23 cellular contexts compared by ENCODE assay signal in genomic region chr17:73419051-73419450, GRCh38.
A peak's percentile ranks its signal among the peaks of the same experiment; 100 is the strongest.
DNase-seq lines count a peak whose midpoint lies in the region; ATAC-seq, FAIRE-seq and TF ChIP-seq lines count a peak whose summit lies in the region.
"Had no signal": no experiment of that assay in that cellular context is flagged by ENCODE, and none has a peak within 500 bp of the region (broad histone marks: within the 10 kb centered on the region; RNA-seq: fewer than 3 reads in every experiment).

No MANE protein-coding gene starts in this region.

- H3K23me2 ChIP-seq in H1 (ENCODE audit: low read depth, low read length): no peaks in the 10 kb centered on the region

- H3K4me1 ChIP-seq in H1 (replicated peaks in 1 of 4; ENCODE audit: control insufficient read depth in 3 of 4, insufficient read depth in 4 of 4, low read length in 3 of 4) (no peaks in the 10 kb centered on the region), osteoblast (ENCODE audit: insufficient read depth, low read length) (no peaks in the 10 kb centered on the region), neuronal stem cell (ENCODE audit: control insufficient read depth in 2 of 2, insufficient read depth in 1 of 2, low read depth in 1 of 2, low read length in 2 of 2) (no peaks in the 10 kb centered on the region)
- H3K4me1 ChIP-seq: BLaER1 had no signal

- WGBS in H1 (ENCODE audit: extremely low coverage in 1 of 2, insufficient coverage in 1 of 2, insufficient read length in 1 of 2, insufficient replicate concordance in 2 of 2, low coverage in 1 of 2, low lambda C conversion rate in 2 of 2, missing lambda C conversion rate in 1 of 2), 2 experiments: 87% methylated on average over 10 of the region's 10 CpGs; no CpG with 5 or more reads in 1 of the 2 experiments
- no CpG with 5 or more reads among the region's 10 CpGs for WGBS in neuronal stem cell (ENCODE audit: extremely low coverage in 2 of 2, insufficient read length in 2 of 2, insufficient replicate concordance in 1 of 2), 2 donors

- H4K8ac ChIP-seq in H1 (ENCODE audit: extremely low read depth, insufficient read depth, low read length) (no peak overlapping the region), neuronal stem cell (ENCODE audit: low read depth, low read length) (no peak overlapping the region)

- no peak overlapping the region for H3K18ac ChIP-seq in H1 (ENCODE audit: extremely low read depth, low read length)
- no peak overlapping the region for H3K18ac ChIP-seq in neuronal stem cell (ENCODE audit: low read length)

- H3K4ac ChIP-seq in H1 (replicated peaks; ENCODE audit: insufficient read length, low read depth, low read length) (no peak overlapping the region), neuronal stem cell (ENCODE audit: low read length) (no peak overlapping the region)

- DNase-seq in activated T-cell treated with anti-CD3 and anti-CD28 coated beads, Interleukin-2, amount 50 U/mL, for 72 hours: no peak
- no peak for DNase-seq in activated T-cell treated with anti-CD3 and anti-CD28 coated beads, Interleukin-2, amount 50 U/mL, for 1 hour
- DNase-seq in H1 (ENCODE audit: low read depth in 1 of 2, low spot score in 2 of 2) (no peak), osteoblast (ENCODE audit: insufficient read length, low spot score, missing footprints) (peak; percentile 14), urothelium cell line (ENCODE audit: low spot score) (no peak), COLO829 (ENCODE audit: low spot score) (no peak), superior temporal gyrus (ENCODE audit: extremely low spot score) (no peak), neuronal stem cell (ENCODE audit: low spot score) (no peak)
- DNase-seq: CD4-positive, CD25-positive, alpha-beta regulatory T cell; CD8-positive, alpha-beta T cell; DMS53; DMS79 treated with DMSO at 0.1 percent for 48 hours; GF-D8; GOT3; H7; HCEC 1CT had no signal

- H3K9ac ChIP-seq in H1 (replicated peaks in 1 of 4; ENCODE audit: extremely low read depth in 1 of 4, low read depth in 3 of 4, low read length in 3 of 4) (no peak overlapping the region), neuronal stem cell (ENCODE audit: low read depth, low read length, poor library complexity) (no peak overlapping the region)
- H3K9ac ChIP-seq: BLaER1 had no signal

- peak overlapping the region; percentile 7 for H3K27ac Mint-ChIP-seq in activated T-cell treated with anti-CD3 and anti-CD28 coated beads, Interleukin-2, amount 50 U/mL, for 72 hours
- H3K27ac Mint-ChIP-seq: B cell; CD8-positive, alpha-beta T cell had no signal

- no peaks in the 10 kb centered on the region for H3K4me1 Mint-ChIP-seq in activated T-cell treated with anti-CD3 and anti-CD28 coated beads, Interleukin-2, amount 50 U/mL, for 72 hours (ENCODE audit: low read depth)
- H3K4me1 Mint-ChIP-seq: B cell; CD4-positive, CD25-positive, alpha-beta regulatory T cell had no signal

- H4K5ac ChIP-seq in H1 (ENCODE audit: insufficient read length, low read depth, low read length): no peak overlapping the region

- TF ChIP-seq RAD21 in H1 (IDR thresholded peaks at IDR 0.05 in 1 of 2, conservative IDR thresholded peaks at IDR 0.05 in 1 of 2; ENCODE audit: low read depth in 2 of 2, low read length in 2 of 2): no peak

- no peaks in the 10 kb centered on the region for H3K79me2 ChIP-seq in H1 (ENCODE audit: control insufficient read depth in 1 of 2, insufficient read depth in 2 of 2, low read length in 2 of 2)
- no peaks in the 10 kb centered on the region for H3K79me2 ChIP-seq in osteoblast (ENCODE audit: insufficient read depth, low read length)

- POLR2A ChIA-PET in H1 (lab: Charles Lee; ENCODE audit: partially characterized antibody): no interaction called here

- H3K27me3 Mint-ChIP-seq in activated T-cell treated with anti-CD3 and anti-CD28 coated beads, Interleukin-2, amount 50 U/mL, for 72 hours (ENCODE audit: low read depth): no peaks in the 10 kb centered on the region
- H3K27me3 Mint-ChIP-seq: B cell; CD4-positive, CD25-positive, alpha-beta regulatory T cell had no signal

- FAIRE-seq in H1 (lab: Jason Lieb, UNC) (no peak), urothelium cell line (lab: Jason Lieb, UNC) (peak; percentile 52)
- FAIRE-seq: A204.1, GM12891, GM18507 had no signal

- no peak for ATAC-seq in activated T-cell treated with anti-CD3 and anti-CD28 coated beads, Interleukin-2, amount 50 U/mL, for 72 hours (replicated peaks in 1 of 2)
- ATAC-seq: CD8-positive, alpha-beta T cell had no signal

- TF ChIP-seq CTCF in H1 (IDR thresholded peaks at IDR 0.05; ENCODE audit: control extremely low read depth in 1 of 3, insufficient read depth in 1 of 3, low read depth in 1 of 3, low read length in 3 of 3) (no peak), osteoblast (IDR thresholded peaks at IDR 0.05; ENCODE audit: extremely low read depth, low read depth, low read length) (no peak)

- no peaks in the 10 kb centered on the region for H3K27me3 ChIP-seq in H1 (replicated peaks in 1 of 4; ENCODE audit: control insufficient read depth in 3 of 4, extremely low read depth in 1 of 4, insufficient read depth in 3 of 4, low read length in 3 of 4)
- H3K27me3 ChIP-seq in osteoblast (ENCODE audit: insufficient read depth, low read length): no peaks in the 10 kb centered on the region
- H3K27me3 ChIP-seq in neuronal stem cell (ENCODE audit: control insufficient read depth in 3 of 3, insufficient read depth in 3 of 3, low read depth in 1 of 3, low read length in 3 of 3): no peaks in the 10 kb centered on the region
- H3K27me3 ChIP-seq: BLaER1 had no signal

- no peak for TF ChIP-seq EP300 in H1 (IDR thresholded peaks at IDR 0.05; ENCODE audit: borderline replicate concordance in 1 of 2, low read depth in 2 of 2, low read length in 2 of 2)

- no peak overlapping the region for H3K4me2 ChIP-seq in H1 (ENCODE audit: insufficient read depth in 1 of 2, low read depth in 2 of 2, low read length in 2 of 2)
- no peak overlapping the region for H3K4me2 ChIP-seq in osteoblast (ENCODE audit: insufficient read depth, low read length)
- no peak overlapping the region for H3K4me2 ChIP-seq in neuronal stem cell (ENCODE audit: insufficient read depth, low read length, poor library complexity, severe bottlenecking)
- H3K4me2 ChIP-seq: BLaER1 had no signal

- no peak for TF ChIP-seq POLR2A in H1 (IDR thresholded peaks at IDR 0.05; ENCODE audit: control extremely low read depth in 1 of 2, low read depth in 2 of 2, low read length in 2 of 2)

- no peaks in the 10 kb centered on the region for H3K36me3 Mint-ChIP-seq in activated T-cell treated with anti-CD3 and anti-CD28 coated beads, Interleukin-2, amount 50 U/mL, for 72 hours (ENCODE audit: insufficient read depth in 2 of 2)
- H3K36me3 Mint-ChIP-seq: CD4-positive, CD25-positive, alpha-beta regulatory T cell had no signal

- H2BK15ac ChIP-seq in H1 (ENCODE audit: low read length): 0 out of 2 replicates have a peak overlapping the region, but pooled peaks have one; percentile 16
- H2BK15ac ChIP-seq in neuronal stem cell (ENCODE audit: low read length): no peak overlapping the region

- H3K4me3 ChIP-seq in H1 (ENCODE audit: extremely low read depth in 1 of 4, insufficient read depth in 2 of 4, low read depth in 3 of 4, low read length in 4 of 4) (no peak overlapping the region), osteoblast (ENCODE audit: insufficient read depth, low read length) (no peak overlapping the region), neuronal stem cell (ENCODE audit: low read length in 2 of 2) (no peak overlapping the region)
- H3K4me3 ChIP-seq: BLaER1 had no signal

- H3K4me3 Mint-ChIP-seq in activated T-cell treated with anti-CD3 and anti-CD28 coated beads, Interleukin-2, amount 50 U/mL, for 72 hours: no peak overlapping the region
- H3K4me3 Mint-ChIP-seq: B cell; CD4-positive, CD25-positive, alpha-beta regulatory T cell; CD8-positive, alpha-beta T cell had no signal

- H3K27ac ChIP-seq in H1 (ENCODE audit: low read depth, low read length): no peak overlapping the region
- H3K27ac ChIP-seq in osteoblast (ENCODE audit: low read depth, low read length): no peak overlapping the region
- H3K27ac ChIP-seq in neuronal stem cell (replicated peaks; ENCODE audit: low read length): no peak overlapping the region
- H3K27ac ChIP-seq: 22Rv1, BLaER1, C4-2B had no signal

- H3K9me3 ChIP-seq in H1 (ENCODE audit: insufficient read depth in 2 of 2, low read depth in 1 of 2, low read length in 1 of 2): no peaks in the 10 kb centered on the region
- H3K9me3 ChIP-seq in osteoblast (ENCODE audit: low read depth, low read length): no peaks in the 10 kb centered on the region
- H3K9me3 ChIP-seq in neuronal stem cell (replicated peaks in 1 of 2; ENCODE audit: control insufficient read depth in 2 of 2, insufficient read depth in 1 of 2, low read depth in 1 of 2, low read length in 2 of 2): no peaks in the 10 kb centered on the region
- H3K9me3 ChIP-seq: BLaER1 had no signal

- no peak overlapping the region for H2AK5ac ChIP-seq in H1 (ENCODE audit: low read depth, low read length)
- H2AK5ac ChIP-seq in neuronal stem cell (ENCODE audit: low read depth, low read length): no peak overlapping the region

- H2BK5ac ChIP-seq in H1 (ENCODE audit: low read depth, low read length): no peak overlapping the region
- H2BK5ac ChIP-seq in neuronal stem cell (ENCODE audit: low read length): no peak overlapping the region

- no peak overlapping the region for H2BK20ac ChIP-seq in H1 (ENCODE audit: low read length)

- no peaks in the 10 kb centered on the region for H3K9me3 Mint-ChIP-seq in activated T-cell treated with anti-CD3 and anti-CD28 coated beads, Interleukin-2, amount 50 U/mL, for 72 hours
- H3K9me3 Mint-ChIP-seq: CD8-positive, alpha-beta T cell had no signal

- H4K20me1 ChIP-seq in H1 (replicated peaks in 1 of 2; ENCODE audit: control insufficient read depth in 1 of 2, insufficient read depth in 2 of 2, low read length in 2 of 2): peaks cover 2% of the 10 kb centered on the region in 2 experiments
- no peaks in the 10 kb centered on the region for H4K20me1 ChIP-seq in osteoblast (ENCODE audit: insufficient read depth, low read length)
- H4K20me1 ChIP-seq: BLaER1 had no signal

- H3K79me1 ChIP-seq in H1 (ENCODE audit: low read depth, low read length) (no peaks in the 10 kb centered on the region), neuronal stem cell (ENCODE audit: low read depth, low read length) (no peaks in the 10 kb centered on the region)

- H3K14ac ChIP-seq in H1 (ENCODE audit: insufficient read length): no peak overlapping the region
- H3K14ac ChIP-seq in neuronal stem cell (ENCODE audit: low read length): no peak overlapping the region

- H2BK12ac ChIP-seq in H1 (ENCODE audit: low read depth, low read length) (no peak overlapping the region), neuronal stem cell (ENCODE audit: low read length) (no peak overlapping the region)

- H2AFZ ChIP-seq in H1 (ENCODE audit: low read length) (no peak overlapping the region), osteoblast (ENCODE audit: low read length) (no peak overlapping the region), neuronal stem cell (ENCODE audit: low read length) (no peak overlapping the region)

- CTCF ChIA-PET in H1 (lab: Charles Lee; ENCODE audit: partially characterized antibody): interaction anchor here (3.5 kb wide), 1 partner anchor 11 kb away, joined by 19 read pairs; no protein-coding TSS in a partner anchor

- no peak overlapping the region for H2BK120ac ChIP-seq in H1 (replicated peaks; ENCODE audit: low read depth, low read length)
- H2BK120ac ChIP-seq in neuronal stem cell (ENCODE audit: low read depth, low read length): no peak overlapping the region

- H4K91ac ChIP-seq in H1 (replicated peaks; ENCODE audit: insufficient read length, low read length): no peak overlapping the region
- H4K91ac ChIP-seq in neuronal stem cell (ENCODE audit: low read depth, low read length, poor library complexity): no peak overlapping the region

- H3K36me3 ChIP-seq in H1 (ENCODE audit: control insufficient read depth in 2 of 4, insufficient read depth in 4 of 4, low read length in 3 of 4): peaks cover 0 to 11% (median 3%) of the 10 kb centered on the region in 4 experiments; a peak in 7 of 8 replicates
- no peaks in the 10 kb centered on the region for H3K36me3 ChIP-seq in osteoblast (ENCODE audit: insufficient read depth, low read length)
- peaks cover 50 to 88% of the 10 kb centered on the region in 2 donors for H3K36me3 ChIP-seq in neuronal stem cell (replicated peaks in 1 of 2; ENCODE audit: control insufficient read depth in 2 of 2, insufficient read depth in 2 of 2, low read length in 2 of 2)

- H3K23ac ChIP-seq in H1 (ENCODE audit: insufficient read length): no peak overlapping the region
- H3K23ac ChIP-seq in neuronal stem cell (ENCODE audit: low read depth, low read length, poor library complexity): no peak overlapping the region

- H3K56ac ChIP-seq in H1 (replicated peaks; ENCODE audit: insufficient read length, low read depth, low read length): no peak overlapping the region
